Comparison of ENCODE assay signal across 11 cellular contexts in the genomic region with DNA sequence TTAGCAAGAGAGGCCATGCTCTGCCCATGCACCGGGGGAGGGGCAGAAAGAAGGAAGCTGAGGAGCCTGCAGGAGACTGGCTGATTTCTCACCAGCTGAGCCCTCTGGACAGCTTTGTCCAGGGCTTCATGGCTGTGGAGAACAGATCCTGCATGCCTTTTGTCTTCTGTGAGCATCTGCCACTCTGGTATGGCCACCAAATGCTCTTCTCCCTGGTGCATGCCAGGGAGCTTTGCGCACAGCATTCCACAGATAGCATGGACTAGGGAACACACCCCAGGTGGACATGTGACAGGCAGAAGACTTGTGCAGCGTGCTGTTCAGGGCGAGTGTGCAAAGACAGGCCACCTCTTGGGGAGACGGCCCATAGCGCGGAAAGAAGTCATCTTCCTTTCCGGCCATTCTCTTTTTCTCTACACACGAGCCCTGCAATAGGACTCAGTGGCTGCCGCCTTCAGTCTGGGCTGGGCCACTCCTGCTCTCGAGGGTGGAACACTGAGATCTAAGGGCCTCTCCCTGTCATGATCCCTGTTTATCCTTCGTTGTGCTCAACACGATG. TPM values are rescaled to one million over a fixed set of nuclear protein-coding genes. Genes with fewer than 3 reads are reported as not detected.
DNase-seq lines count a peak whose midpoint lies in the region; ATAC-seq, FAIRE-seq and TF ChIP-seq lines count a peak whose summit lies in the region.
"Had no signal": no experiment of that assay in that cellular context is flagged by ENCODE, and none has a peak within 500 bp of the region (broad histone marks: within the 10 kb centered on the region; RNA-seq: fewer than 3 reads in every experiment).

No MANE protein-coding gene starts in this region.

- TF ChIP-seq RAD21 in A549 (conservative IDR thresholded peaks at IDR 0.05 in 1 of 2, IDR thresholded peaks at IDR 0.05 in 1 of 2), result no peak

- peaks cover 15% of the 10 kb centered on the region for H3K4me1 Mint-ChIP-seq in neural crest cell
- peaks cover 6 to 19% of the 10 kb centered on the region in 2 donors for H3K4me1 Mint-ChIP-seq in natural killer cell treated with Interleukin-12 subunit alpha and Interleukin-12 subunit beta and Interleukin-15 and Interleukin-18, amount 100 ng/mL, for 72 hours (ENCODE audit: low read depth in 2 of 2)

- TF ChIP-seq POLR2A in A549 (IDR thresholded peaks at IDR 0.05; ENCODE audit: low read length) (no peak), gastroesophageal sphincter (IDR thresholded peaks at IDR 0.05) (no peak)

- H3K9me3 ChIP-seq in A549 (no peaks in the 10 kb centered on the region), RWPE2 (ENCODE audit: severe bottlenecking) (no peaks in the 10 kb centered on the region), gastroesophageal sphincter (no peaks in the 10 kb centered on the region)

- no peak overlapping the region; the same call in 2 of the 3 replicates for H3K4me3 ChIP-seq in A549
- H3K4me3 ChIP-seq in RWPE2 (ENCODE audit: severe bottlenecking), result no peak overlapping the region
- H3K4me3 ChIP-seq in gastroesophageal sphincter, result peak overlapping the region in 1 of 2 donors; percentile 40

- no peaks in the 10 kb centered on the region for H3K36me3 Mint-ChIP-seq in neural crest cell (ENCODE audit: low read depth)
- no peaks in the 10 kb centered on the region for H3K36me3 Mint-ChIP-seq in natural killer cell treated with Interleukin-12 subunit alpha and Interleukin-12 subunit beta and Interleukin-15 and Interleukin-18, amount 100 ng/mL, for 72 hours
- H3K36me3 Mint-ChIP-seq: activated naive CD8-positive, alpha-beta T cell treated with anti-CD3 and anti-CD28 coated beads for 36 hours had no signal

- H3K27ac Mint-ChIP-seq in neural crest cell (ENCODE audit: unreplicated experiment), result no peak overlapping the region
- peak overlapping the region in 1 of 2 donors; percentile 36 for H3K27ac Mint-ChIP-seq in natural killer cell treated with Interleukin-12 subunit alpha and Interleukin-12 subunit beta and Interleukin-15 and Interleukin-18, amount 100 ng/mL, for 72 hours
- H3K27ac Mint-ChIP-seq: activated naive CD8-positive, alpha-beta T cell treated with anti-CD3 and anti-CD28 coated beads for 36 hours; B cell had no signal

- H3K4me3 Mint-ChIP-seq in neural crest cell, result peak overlapping the region; percentile 85
- H3K4me3 Mint-ChIP-seq in natural killer cell treated with Interleukin-12 subunit alpha and Interleukin-12 subunit beta and Interleukin-15 and Interleukin-18, amount 100 ng/mL, for 72 hours, result no peak overlapping the region
- H3K4me3 Mint-ChIP-seq: activated naive CD8-positive, alpha-beta T cell treated with anti-CD3 and anti-CD28 coated beads for 36 hours; B cell had no signal

- CTCF ChIA-PET in A549 (lab: Yijun Ruan, JAX), result interaction anchor here (0.7 to 2.3 kb wide), 5 partner anchors 11 to 438 kb away, joined by 3 to 6 read pairs (median 3); no protein-coding TSS in a partner anchor

- peak; percentile 30 to 58; a peak in 5 of 6 replicates for ATAC-seq in A549
- 0 out of 3 replicates have a peak, but pooled peaks have one; percentile 11 for ATAC-seq in RWPE2 (ENCODE audit: low read depth)
- ATAC-seq in gastroesophageal sphincter, result peak; percentile 40
- no peak for ATAC-seq in GM18511 (IDR thresholded peaks at IDR 0.05; ENCODE audit: unreplicated experiment)
- no peak for ATAC-seq in natural killer cell treated with Interleukin-12 subunit alpha and Interleukin-12 subunit beta and Interleukin-15 and Interleukin-18, amount 100 ng/mL, for 72 hours

- no peaks in the 10 kb centered on the region for H3K9me3 Mint-ChIP-seq in neural crest cell
- H3K9me3 Mint-ChIP-seq in natural killer cell treated with Interleukin-12 subunit alpha and Interleukin-12 subunit beta and Interleukin-15 and Interleukin-18, amount 100 ng/mL, for 72 hours, result no peaks in the 10 kb centered on the region
- H3K9me3 Mint-ChIP-seq: activated naive CD8-positive, alpha-beta T cell treated with anti-CD3 and anti-CD28 coated beads for 36 hours had no signal

- H3K4me1 ChIP-seq in A549 (no peaks in the 10 kb centered on the region), RWPE2 (ENCODE audit: insufficient read depth, poor library complexity, severe bottlenecking) (peaks cover 6% of the 10 kb centered on the region), gastroesophageal sphincter (peaks cover 0 to 39% (median 19%) of the 10 kb centered on the region in 3 donors)

- POLR2A ChIA-PET in A549 (lab: Yijun Ruan, JAX), result no interaction called here

- FAIRE-seq in A549 (lab: Jason Lieb, UNC), result no peak

- 67% methylated on average over 13 of the region's 13 CpGs for WGBS in A549 (ENCODE audit: missing lambda C conversion rate)
- WGBS in gastroesophageal sphincter (ENCODE audit: low coverage in 1 of 2), 2 donors, result 20% methylated on average over 11 of the region's 13 CpGs; no CpG with 5 or more reads in 1 of the 2 donors

- no peak for TF ChIP-seq CTCF in A549 (IDR thresholded peaks at IDR 0.05)
- no peak for TF ChIP-seq CTCF in RWPE2 (IDR thresholded peaks at IDR 0.05; ENCODE audit: poor library complexity, severe bottlenecking)
- TF ChIP-seq CTCF in gastroesophageal sphincter (IDR thresholded peaks at IDR 0.05), result no peak
- no peak for TF ChIP-seq CTCF in neural crest cell (conservative IDR thresholded peaks at IDR 0.05)

- H3K27me3 Mint-ChIP-seq in neural crest cell (ENCODE audit: low read depth), result peaks cover 54% of the 10 kb centered on the region
- peaks cover 9 to 16% of the 10 kb centered on the region in 2 donors for H3K27me3 Mint-ChIP-seq in natural killer cell treated with Interleukin-12 subunit alpha and Interleukin-12 subunit beta and Interleukin-15 and Interleukin-18, amount 100 ng/mL, for 72 hours

- no peaks in the 10 kb centered on the region for H3K27me3 ChIP-seq in RWPE2 (ENCODE audit: insufficient read depth, poor library complexity, severe bottlenecking)
- H3K27me3 ChIP-seq in gastroesophageal sphincter, result no peaks in the 10 kb centered on the region

- H3K27ac ChIP-seq in A549 (no peak overlapping the region), RWPE2 (ENCODE audit: poor library complexity, severe bottlenecking) (no peak overlapping the region), gastroesophageal sphincter (peak overlapping the region in 3 of 4 donors; percentile 65 to 80 (median 75))

- DNase-seq in A549 (ENCODE audit: low read depth in 1 of 2, low spot score in 1 of 2), result no peak
- DNase-seq in RWPE2 (ENCODE audit: low spot score), result no peak
- no peak for DNase-seq in neural crest cell (ENCODE audit: low read depth, low spot score)
- DNase-seq in effector CD4-positive, alpha-beta T cell, result no peak
- no peak for DNase-seq in natural killer cell treated with Interleukin-12 subunit alpha and Interleukin-12 subunit beta and Interleukin-15 and Interleukin-18, amount 100 ng/mL, for 72 hours (ENCODE audit: low spot score)
- DNase-seq in effector CD8-positive, alpha-beta T cell (lab: John Stamatoyannopoulos, UW), result no peak
- DNase-seq: activated naive CD8-positive, alpha-beta T cell treated with anti-CD3 and anti-CD28 coated beads for 36 hours; stimulated activated CD4-positive, alpha-beta T cell treated with anti-CD3 and anti-CD28 coated beads, Interleukin-2, amount 100 ng/mL, for 48 hours had no signal

- H3K36me3 ChIP-seq in RWPE2 (ENCODE audit: low read depth) (no peaks in the 10 kb centered on the region), gastroesophageal sphincter (no peaks in the 10 kb centered on the region)

- H3K4me2 ChIP-seq in A549, result peak overlapping the region; percentile 82

- TF ChIP-seq EP300 in A549 (IDR thresholded peaks at IDR 0.05) (no peak), gastroesophageal sphincter (IDR thresholded peaks at IDR 0.05) (no peak)

TF ChIP-seq in A549, 52 proteins besides CTCF, POLR2A, EP300 and RAD21:
- TF ChIP-seq ESRRA (IDR thresholded peaks at IDR 0.05; ENCODE audit: borderline replicate concordance, low read length), result no peak
- TF ChIP-seq RARB (CRISPR knock-in tag; IDR thresholded peaks at IDR 0.05), result no peak
- TF ChIP-seq ZFP36 (IDR thresholded peaks at IDR 0.05; ENCODE audit: borderline replicate concordance, partially characterized antibody), result no peak
- TF ChIP-seq BCL3 (IDR thresholded peaks at IDR 0.05), result no peak
- TF ChIP-seq SMC3 (IDR thresholded peaks at IDR 0.05), result no peak
- TF ChIP-seq EHMT2 (IDR thresholded peaks at IDR 0.05; ENCODE audit: low read depth), result no peak
- TF ChIP-seq TFCP2L1 (CRISPR knock-in tag; IDR thresholded peaks at IDR 0.05), result no peak
- TF ChIP-seq JUNB (IDR thresholded peaks at IDR 0.05), result no peak
- no peak for TF ChIP-seq FOSL2 (IDR thresholded peaks at IDR 0.05)
- TF ChIP-seq FOSL2 (CRISPR knock-in tag; IDR thresholded peaks at IDR 0.05), result no peak
- no peak for TF ChIP-seq MAFK (IDR thresholded peaks at IDR 0.05; ENCODE audit: partially characterized antibody)
- TF ChIP-seq HDAC2 (IDR thresholded peaks at IDR 0.05), result no peak
- TF ChIP-seq ZNF302 (CRISPR knock-in tag; IDR thresholded peaks at IDR 0.05), result no peak
- no peak for TF ChIP-seq POLR2AphosphoS2 (conservative IDR thresholded peaks at IDR 0.05; ENCODE audit: low read length)

RNA-seq across cellular contexts. Expression of gene GADD45G, which starts 56.7 kb away (rescaled TPM):
- 0.16 TPM in 1 of 2 replicates, not detected in the other for polyA plus RNA-seq in A549 (2011; rRNA removed)
- 0.73 and 0.94 TPM in 2 replicates for polyA plus RNA-seq in A549 (2012; cell fraction: cytosol; rRNA removed)
- 1.2 and 1.4 TPM in 2 replicates for polyA plus RNA-seq in A549 (2012; cell fraction: nucleus; rRNA removed)
- polyA plus RNA-seq in A549 (2017; fragmentation: RNase III; extraction: RNeasy Plus Mini Kit Qiagen cat#74134 plus additional on column Dnase treatment), result 0.09 to 0.17 TPM (median 0.15 TPM) in 3 replicates
- not detected in 2 replicates for polyA minus RNA-seq in A549 (2011; rRNA and poly(A)+ RNA removed)
- total RNA-seq in gastroesophageal sphincter, result 100 to 1,000 TPM in 1 of 4 donors, 10 to 100 TPM in 3; 63.5 to 150 (median 91.8) TPM
- 11.9 and 13.3 TPM in 2 replicates for total RNA-seq in neural crest cell
- total RNA-seq in natural killer cell treated with Interleukin-12 subunit alpha and Interleukin-12 subunit beta and Interleukin-15 and Interleukin-18, amount 100 ng/mL, for 72 hours, result 10 to 100 TPM; 24.3 to 68.6 TPM

Comparison
In these comparisons a context has a peak if more than half of its experiments do, and no peak if none do; other contexts are left out.
1. ATAC-seq: peak in A549 (2 of 2), RWPE2 (single experiment) and gastroesophageal sphincter (single experiment); none in GM18511 (single experiment) and natural killer cell treated with Interleukin-12 subunit alpha and Interleukin-12 subunit beta and Interleukin-15 and Interleukin-18, amount 100 ng/mL, for 72 hours (0 of 2).
2. H3K27ac ChIP-seq: peak in gastroesophageal sphincter (3 of 4); none in A549 (0 of 2) and RWPE2 (single experiment).